In the genomic region with DNA sequence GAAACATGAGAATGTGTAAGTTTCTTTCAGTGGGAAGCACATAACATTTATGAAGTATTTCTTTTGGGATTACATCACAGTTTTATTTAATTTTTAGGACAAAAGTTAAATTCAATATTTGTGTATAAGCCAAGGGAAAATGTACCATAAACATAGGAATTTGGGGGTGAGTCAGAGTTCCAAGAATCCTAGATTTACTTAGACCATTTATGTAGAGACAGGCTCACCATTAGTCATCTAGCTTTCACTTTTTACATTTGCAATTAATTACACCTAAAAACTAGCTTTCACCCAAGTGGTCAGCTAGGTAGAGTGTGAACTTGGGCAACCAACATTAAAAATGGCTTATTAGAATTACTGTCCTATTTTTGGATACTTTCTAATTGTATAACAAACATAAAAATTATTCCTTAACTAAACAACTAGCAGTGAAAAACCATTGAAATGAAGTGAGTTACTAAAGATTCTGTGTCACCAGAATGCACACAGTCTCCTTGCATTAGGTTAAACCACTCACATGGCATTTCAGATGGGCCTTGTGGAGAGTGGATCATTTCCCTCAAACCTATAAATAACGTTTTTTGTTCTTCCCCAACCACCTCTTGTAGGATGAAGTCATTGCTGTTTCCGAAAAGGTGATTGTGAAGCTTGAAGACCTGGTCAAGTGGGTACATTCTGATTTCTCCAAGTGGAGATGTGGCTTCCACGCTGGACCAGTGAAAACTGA, we compare ENCODE assay signal across 8 cellular contexts. TPM values are rescaled to one million over a fixed set of nuclear protein-coding genes. Genes with fewer than 3 reads are reported as not detected.
DNase-seq lines count a peak whose midpoint lies in the region; ATAC-seq and TF ChIP-seq lines count a peak whose summit lies in the region.

No MANE protein-coding gene starts in this region.

- no peak overlapping the region for H2BK5ac ChIP-seq in mesendoderm (ENCODE audit: low read length)

- no peak for TF ChIP-seq EP300 in suprapubic skin (IDR thresholded peaks at IDR 0.05)

- no peak for TF ChIP-seq POLR2A in suprapubic skin (IDR thresholded peaks at IDR 0.05)

- no peak overlapping the region for H2BK15ac ChIP-seq in mesendoderm (replicated peaks; ENCODE audit: low read depth)

- no peaks in the 10 kb centered on the region for H3K79me1 ChIP-seq in mesendoderm (ENCODE audit: low read length)

- H3K4me2 ChIP-seq in mesendoderm (ENCODE audit: low read length) = no peak overlapping the region

- DNase-seq in T-helper 1 cell = no peak
- peak; percentile 86 for DNase-seq in fibroblast of the aortic adventitia (ENCODE audit: low read depth)
- DNase-seq in suprapubic skin (ENCODE audit: low spot score in 2 of 2) = no peak
- no peak for DNase-seq in mesendoderm

- no peaks in the 10 kb centered on the region for H3K27me3 Mint-ChIP-seq in T-helper 1 cell treated with Interleukin-12 subunit alpha and Interleukin-12 subunit beta and Interleukin-4 antibody, amounts not matched to agents 30 μg/mL and 1 μg/mL, for 36 hours (ENCODE audit: low read depth)

- H3K4me1 ChIP-seq in suprapubic skin (peaks cover 62% of the 10 kb centered on the region), mesendoderm (ENCODE audit: control insufficient read depth, low read depth, low read length) (no peaks in the 10 kb centered on the region)

- H4K5ac ChIP-seq in mesendoderm (ENCODE audit: low read length) = no peak overlapping the region

- peak overlapping the region; percentile 90 for H3K27ac ChIP-seq in VCaP
- peak overlapping the region; percentile 32 for H3K27ac ChIP-seq in suprapubic skin
- no peak overlapping the region for H3K27ac ChIP-seq in mesendoderm (ENCODE audit: low read depth, low read length)

- no peak overlapping the region for H2AK5ac ChIP-seq in mesendoderm (ENCODE audit: low read length)

- TF ChIP-seq CTCF in VCaP (conservative IDR thresholded peaks at IDR 0.05) = no peak
- TF ChIP-seq CTCF in fibroblast of the aortic adventitia (IDR thresholded peaks at IDR 0.05; ENCODE audit: insufficient read depth, low read length) = no peak
- TF ChIP-seq CTCF in suprapubic skin (IDR thresholded peaks at IDR 0.05) = no peak

- ATAC-seq in HG02588 (IDR thresholded peaks at IDR 0.05; ENCODE audit: unreplicated experiment) (no peak), HG03280 (IDR thresholded peaks at IDR 0.05; ENCODE audit: unreplicated experiment) (no peak)

- no peak overlapping the region for H2BK120ac ChIP-seq in mesendoderm (ENCODE audit: low read depth, low read length)

- no peaks in the 10 kb centered on the region for H3K27me3 ChIP-seq in suprapubic skin
- H3K27me3 ChIP-seq in mesendoderm (ENCODE audit: insufficient read depth, low read length, poor library complexity) = no peaks in the 10 kb centered on the region

- no peak overlapping the region for H3K18ac ChIP-seq in mesendoderm (ENCODE audit: low read length)

- H3K79me2 ChIP-seq in mesendoderm (ENCODE audit: control insufficient read depth, insufficient read depth, low read length) = no peaks in the 10 kb centered on the region

- H3K27ac Mint-ChIP-seq in T-helper 1 cell treated with Interleukin-12 subunit alpha and Interleukin-12 subunit beta and Interleukin-4 antibody, amounts not matched to agents 30 μg/mL and 1 μg/mL, for 36 hours = peak overlapping the region; percentile 86

- H3K4me3 ChIP-seq in fibroblast of the aortic adventitia (ENCODE audit: low read depth, low read length) (no peak overlapping the region), suprapubic skin (no peak overlapping the region), mesendoderm (ENCODE audit: low read length) (no peak overlapping the region)

- WGBS in suprapubic skin = 91% methylated on average over 3 of the region's 3 CpGs
- no CpG with 5 or more reads among the region's 3 CpGs for WGBS in mesendoderm (ENCODE audit: extremely low coverage, insufficient coverage, low lambda C conversion rate)

- peak overlapping the region; percentile 57 for H3K4me3 Mint-ChIP-seq in T-helper 1 cell treated with Interleukin-12 subunit alpha and Interleukin-12 subunit beta and Interleukin-4 antibody, amounts not matched to agents 30 μg/mL and 1 μg/mL, for 36 hours

- H4K8ac ChIP-seq in mesendoderm (ENCODE audit: low read depth, low read length) = no peak overlapping the region

- H3K9me3 ChIP-seq in suprapubic skin = no peaks in the 10 kb centered on the region

- no peak overlapping the region for H3K4ac ChIP-seq in mesendoderm (ENCODE audit: low read depth, low read length)

- peaks cover 46% of the 10 kb centered on the region for H3K36me3 Mint-ChIP-seq in T-helper 1 cell treated with Interleukin-12 subunit alpha and Interleukin-12 subunit beta and Interleukin-4 antibody, amounts not matched to agents 30 μg/mL and 1 μg/mL, for 36 hours (ENCODE audit: low read depth)

- H3K4me1 Mint-ChIP-seq in T-helper 1 cell treated with Interleukin-12 subunit alpha and Interleukin-12 subunit beta and Interleukin-4 antibody, amounts not matched to agents 30 μg/mL and 1 μg/mL, for 36 hours (ENCODE audit: low read depth) = peaks cover 70% of the 10 kb centered on the region

- no peak overlapping the region for H3K56ac ChIP-seq in mesendoderm (ENCODE audit: low read length)

- no peaks in the 10 kb centered on the region for H3K9me3 Mint-ChIP-seq in T-helper 1 cell treated with Interleukin-12 subunit alpha and Interleukin-12 subunit beta and Interleukin-4 antibody, amounts not matched to agents 30 μg/mL and 1 μg/mL, for 36 hours

- H3K23ac ChIP-seq in mesendoderm (ENCODE audit: low read length) = no peak overlapping the region

- no peak overlapping the region for H3K9ac ChIP-seq in mesendoderm (ENCODE audit: low read length)

- H3K36me3 ChIP-seq in suprapubic skin (no peaks in the 10 kb centered on the region), mesendoderm (ENCODE audit: control insufficient read depth, insufficient read depth, low read length) (no peaks in the 10 kb centered on the region)

RNA-seq across cellular contexts. Expression of a gene that starts 38.2 kb away (rescaled TPM):
- total RNA-seq in fibroblast of the aortic adventitia (ENCODE audit: low replicate concordance) = 51.0 and 87.9 TPM in 2 replicates
- total RNA-seq in suprapubic skin = 10 to 100 TPM; 45.4 to 75.2 (median 71.9) TPM
- polyA plus RNA-seq in mesendoderm (2013, experiment 1 of 2) = 2.1 TPM
- polyA plus RNA-seq in mesendoderm (2013, experiment 2 of 2) = 2.0 TPM
